ENCODE assay signal across 9 cellular contexts in genomic region chr16:18341417-18341960, GRCh38. TPM values are rescaled to one million over a fixed set of nuclear protein-coding genes. Genes with fewer than 3 reads are reported as not detected.
DNase-seq lines count a peak whose midpoint lies in the region; ATAC-seq and TF ChIP-seq lines count a peak whose summit lies in the region.
"Not testable (repeated sequence)": the region's sequence is repeated elsewhere in the genome, so short reads cannot be mapped to it uniquely, and the experiment has no call there.
"Had no signal": no experiment of that assay in that cellular context is flagged by ENCODE, and none has a peak within 500 bp of the region (broad histone marks: within the 10 kb centered on the region; RNA-seq: fewer than 3 reads in every experiment).

No MANE protein-coding gene starts in this region.

- H3K9me3 ChIP-seq in Panc1 (ENCODE audit: control insufficient read depth, insufficient read depth, low read depth, low read length); gastroesophageal sphincter; left lung; naive thymus-derived CD4-positive, alpha-beta T cell (ENCODE audit: control insufficient read depth in 2 of 3, low read length in 3 of 3); upper lobe of right lung: not testable (repeated sequence)

- WGBS in gastroesophageal sphincter (ENCODE audit: low coverage in 1 of 2), 2 donors: no CpG with 5 or more reads among the region's 28 CpGs

- not testable (repeated sequence) for TF ChIP-seq CTCF in Panc1 (IDR thresholded peaks at IDR 0.05); gastroesophageal sphincter (IDR thresholded peaks at IDR 0.05); left lung (IDR thresholded peaks at IDR 0.05); upper lobe of right lung (IDR thresholded peaks at IDR 0.05)

- not testable (repeated sequence) for TF ChIP-seq EP300 in gastroesophageal sphincter (IDR thresholded peaks at IDR 0.05)

- not testable (repeated sequence) for H3K4me3 ChIP-seq in Panc1 (ENCODE audit: low read depth in 2 of 2, low read length in 2 of 2); gastroesophageal sphincter; left lung; naive thymus-derived CD4-positive, alpha-beta T cell (ENCODE audit: low read length); upper lobe of right lung

- H3K27ac Mint-ChIP-seq in naive thymus-derived CD4-positive, alpha-beta T cell: not testable (repeated sequence)

- not testable (repeated sequence) for H3K27ac ChIP-seq in Panc1 (ENCODE audit: low read length); gastroesophageal sphincter; left lung; naive thymus-derived CD4-positive, alpha-beta T cell (ENCODE audit: low read depth, low read length); upper lobe of right lung

- not testable (repeated sequence) for BruUV-seq in Panc1 (replicated peaks; lab: Mats Ljungman, UMichigan)

- not testable (repeated sequence) for DNase-seq in Panc1 (ENCODE audit: low read depth, low spot score); left ventricle myocardium superior; left lung; naive thymus-derived CD4-positive, alpha-beta T cell; upper lobe of right lung
- peak; percentile 1 for DNase-seq in stimulated activated CD8-positive, alpha-beta memory T cell treated with anti-CD3 and anti-CD28 coated beads, Interleukin-4, amount 100 ng/mL, for 48 hours

- CTCF ChIA-PET in Panc1 (lab: Charles Lee); naive thymus-derived CD4-positive, alpha-beta T cell (lab: Charles Lee): not testable (repeated sequence)

- H3K4me3 Mint-ChIP-seq in naive thymus-derived CD4-positive, alpha-beta T cell: not testable (repeated sequence)

- not testable (repeated sequence) for H3K4me1 ChIP-seq in Panc1 (ENCODE audit: control insufficient read depth, insufficient read depth, low read length); gastroesophageal sphincter; left lung; naive thymus-derived CD4-positive, alpha-beta T cell (ENCODE audit: control insufficient read depth in 2 of 2, insufficient read depth in 2 of 2, low read length in 2 of 2); upper lobe of right lung

- not testable (repeated sequence) for H3K4me1 Mint-ChIP-seq in naive thymus-derived CD4-positive, alpha-beta T cell

- H3K36me3 ChIP-seq in Panc1 (ENCODE audit: control insufficient read depth, insufficient read depth, low read length); gastroesophageal sphincter; left lung; naive thymus-derived CD4-positive, alpha-beta T cell (ENCODE audit: control insufficient read depth in 2 of 3, insufficient read depth in 3 of 3, low read length in 3 of 3); upper lobe of right lung: not testable (repeated sequence)

- not testable (repeated sequence) for H3K36me3 Mint-ChIP-seq in naive thymus-derived CD4-positive, alpha-beta T cell

- not testable (repeated sequence) for TF ChIP-seq POLR2A in gastroesophageal sphincter (IDR thresholded peaks at IDR 0.05)

- POLR2A ChIA-PET in Panc1 (lab: Charles Lee); naive thymus-derived CD4-positive, alpha-beta T cell (lab: Charles Lee): not testable (repeated sequence)

- peak; percentile 74 for ATAC-seq in Panc1
- ATAC-seq in gastroesophageal sphincter: peak; percentile 39
- peak; percentile 33 for ATAC-seq in left ventricle myocardium superior
- peak; percentile 24 for ATAC-seq in left lung
- ATAC-seq in naive thymus-derived CD4-positive, alpha-beta T cell: peak; percentile 16
- ATAC-seq in upper lobe of right lung: peak; percentile 70

- intact Hi-C loops in Panc1 (cut with micrococcal nuclease; ENCODE audit: unreplicated experiment); left ventricle myocardium superior (cut with micrococcal nuclease); left lung (cut with DNase I); naive thymus-derived CD4-positive, alpha-beta T cell (cut with micrococcal nuclease); upper lobe of right lung (cut with DNase I): not testable (repeated sequence)

- not testable (repeated sequence) for H3K27me3 Mint-ChIP-seq in naive thymus-derived CD4-positive, alpha-beta T cell

- not testable (repeated sequence) for H3K9me3 Mint-ChIP-seq in naive thymus-derived CD4-positive, alpha-beta T cell

- in situ Hi-C loops in Panc1 (cut with HindIII; ENCODE audit: low pct_unique_long_range_greater_than_20kb, low sequenced_read_pairs): not testable (repeated sequence)

- not testable (repeated sequence) for H3K27me3 ChIP-seq in Panc1 (ENCODE audit: control insufficient read depth, insufficient read depth, low read length); gastroesophageal sphincter; left lung; naive thymus-derived CD4-positive, alpha-beta T cell (ENCODE audit: control insufficient read depth in 2 of 2, insufficient read depth in 2 of 2, low read length in 2 of 2); upper lobe of right lung

RNA-seq across cellular contexts. Expression of gene NPIPA8, which starts 5.0 kb away (rescaled TPM):
- total RNA-seq in Panc1 (2021; ENCODE audit: unreplicated experiment) (0.18 TPM), gastroesophageal sphincter (10 to 100 TPM in 1 of 4 donors, not detected in 3; 33.1 TPM), left ventricle myocardium superior (not detected), left lung (1 to 10 TPM in 1 of 2 donors, under 1 TPM in 1; 0.87 to 1.5 TPM), upper lobe of right lung (0.67 TPM)
- 0.24 TPM for polyA plus RNA-seq in Panc1 (2012; ENCODE audit: insufficient read length)
- 10 to 100 TPM in 2 of 5 experiments, 1 to 10 TPM in 1, not detected in 2; 1.0 to 87.6 (median 67.6) TPM for total RNA-seq in naive thymus-derived CD4-positive, alpha-beta T cell
- 1 to 10 TPM in 1 of 2 donors, not detected in 1; 4.1 TPM for polyA plus RNA-seq in naive thymus-derived CD4-positive, alpha-beta T cell
- total RNA-seq: GM23248, HT-29 had no signal
- polyA plus RNA-seq: GM23248 had no signal

Comparison
In these comparisons a context has a peak if more than half of its experiments do, and no peak if none do; other contexts are left out.
1. ATAC-seq: peak in every context shown above with its lines; median percentile 74 in Panc1; 70 in upper lobe of right lung; 39 in gastroesophageal sphincter; 33 in left ventricle myocardium superior; 24 in left lung; 16 in naive thymus-derived CD4-positive, alpha-beta T cell.